In the genomic region with DNA sequence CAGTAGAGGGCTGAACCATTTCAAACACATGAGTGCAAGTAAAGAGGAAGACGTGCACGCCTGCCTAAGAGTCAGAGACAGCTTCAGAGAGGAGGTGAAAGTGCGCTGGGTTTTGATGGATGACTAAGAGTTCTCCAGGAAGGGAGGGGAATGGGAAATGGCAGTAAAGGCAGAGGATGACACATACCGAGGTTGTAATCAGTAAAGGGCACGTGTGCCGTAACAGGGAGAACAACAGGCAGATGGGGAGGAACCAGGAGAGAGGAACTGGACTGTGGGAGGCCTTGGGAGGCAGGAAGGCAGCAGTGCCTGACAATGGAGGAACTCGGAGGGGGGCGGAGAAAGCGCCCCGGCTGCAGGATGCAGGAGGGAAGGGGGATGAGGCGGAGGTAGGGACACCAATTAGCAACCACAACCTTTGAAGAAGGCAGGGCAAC, we compare ENCODE assay signal across 1 cellular context.
TF ChIP-seq lines count a peak whose summit lies in the region.

No MANE protein-coding gene starts in this region.

TF ChIP-seq in HEK293, 187 proteins besides CTCF, POLR2A, EP300 and RAD21 (continued from another document and continues in another):
- TF ChIP-seq, protein P1, sequence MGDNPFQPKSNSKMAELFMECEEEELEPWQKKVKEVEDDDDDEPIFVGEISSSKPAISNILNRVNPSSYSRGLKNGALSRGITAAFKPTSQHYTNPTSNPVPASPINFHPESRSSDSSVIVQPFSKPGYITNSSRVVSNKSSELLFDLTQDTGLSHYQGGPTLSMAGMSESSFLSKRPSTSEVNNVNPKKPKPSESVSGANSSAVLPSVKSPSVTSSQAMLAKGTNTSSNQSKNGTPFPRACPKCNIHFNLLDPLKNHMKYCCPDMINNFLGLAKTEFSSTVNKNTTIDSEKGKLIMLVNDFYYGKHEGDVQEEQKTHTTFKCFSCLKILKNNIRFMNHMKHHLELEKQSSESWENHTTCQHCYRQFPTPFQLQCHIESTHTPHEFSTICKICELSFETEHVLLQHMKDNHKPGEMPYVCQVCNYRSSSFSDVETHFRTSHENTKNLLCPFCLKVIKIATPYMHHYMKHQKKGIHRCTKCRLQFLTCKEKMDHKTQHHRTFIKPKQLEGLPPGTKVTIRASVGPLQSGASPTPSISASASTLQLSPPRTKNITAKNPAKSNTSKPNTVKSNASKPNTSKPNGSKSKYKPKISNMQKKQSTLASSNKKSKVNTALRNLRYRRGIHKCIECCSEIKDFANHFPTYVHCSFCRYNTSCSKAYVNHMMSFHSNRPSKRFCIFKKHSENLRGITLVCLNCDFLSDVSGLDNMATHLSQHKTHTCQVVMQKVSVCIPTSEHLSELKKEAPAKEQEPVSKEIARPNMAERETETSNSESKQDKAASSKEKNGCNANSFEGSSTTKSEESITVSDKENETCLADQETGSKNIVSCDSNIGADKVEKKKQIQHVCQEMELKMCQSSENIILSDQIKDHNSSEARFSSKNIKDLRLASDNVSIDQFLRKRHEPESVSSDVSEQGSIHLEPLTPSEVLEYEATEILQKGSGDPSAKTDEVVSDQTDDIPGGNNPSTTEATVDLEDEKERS (tag by site-specific recombination; IDR thresholded peaks at IDR 0.05): no peak
- TF ChIP-seq SCRT2 (tag by site-specific recombination; IDR thresholded peaks at IDR 0.05) (peak; percentile 96), ZNF121 (tag by site-specific recombination; IDR thresholded peaks at IDR 0.05) (no peak), ZNF776 (tag by site-specific recombination; IDR thresholded peaks at IDR 0.05; ENCODE audit: borderline replicate concordance) (no peak), ZNF37A (tag by site-specific recombination; IDR thresholded peaks at IDR 0.05) (no peak), ZNF155 (tag by site-specific recombination; IDR thresholded peaks at IDR 0.05) (no peak), ZFP69B (tag by site-specific recombination; IDR thresholded peaks at IDR 0.05) (no peak; the same call in 1 of the 2 replicates), SP2 (tag by site-specific recombination; IDR thresholded peaks at IDR 0.05) (peak; percentile 75), ZSCAN23 (tag by site-specific recombination; IDR thresholded peaks at IDR 0.05) (no peak), ZNF16 (tag by site-specific recombination; IDR thresholded peaks at IDR 0.05; ENCODE audit: low read depth) (no peak), ZNF670 (tag by site-specific recombination; IDR thresholded peaks at IDR 0.05; ENCODE audit: low read depth) (no peak), ZNF747 (tag by site-specific recombination; IDR thresholded peaks at IDR 0.05) (no peak), ZNF558 (tag by site-specific recombination; IDR thresholded peaks at IDR 0.05) (no peak), KLF7 (tag by site-specific recombination; IDR thresholded peaks at IDR 0.05; ENCODE audit: borderline replicate concordance) (no peak), GLI4 (tag by site-specific recombination; IDR thresholded peaks at IDR 0.05) (no peak), ZSCAN30 (tag by site-specific recombination; IDR thresholded peaks at IDR 0.05) (no peak), ZBTB1 (tag by site-specific recombination; IDR thresholded peaks at IDR 0.05) (0 out of 2 replicates have a peak, but pooled peaks have one; percentile 5), ZFP41 (tag by site-specific recombination; IDR thresholded peaks at IDR 0.05; ENCODE audit: borderline replicate concordance) (no peak), ZEB2 (tag by site-specific recombination; IDR thresholded peaks at IDR 0.05) (peak; percentile 74), ZNF501 (tag by site-specific recombination; IDR thresholded peaks at IDR 0.05) (no peak), ZNF174 (tag by site-specific recombination; IDR thresholded peaks at IDR 0.05) (no peak), ZNF624 (tag by site-specific recombination; IDR thresholded peaks at IDR 0.05) (no peak), ZNF521 (tag by site-specific recombination; IDR thresholded peaks at IDR 0.05) (no peak), PRDM1 (tag by site-specific recombination; IDR thresholded peaks at IDR 0.05) (peak; percentile 98), ZNF266 (tag by site-specific recombination; IDR thresholded peaks at IDR 0.05; ENCODE audit: low read depth) (no peak), ZNF133 (tag by site-specific recombination; IDR thresholded peaks at IDR 0.05) (no peak), TRIM28 (IDR thresholded peaks at IDR 0.05; ENCODE audit: borderline replicate concordance, low read length) (peak; percentile 57; the same call in 1 of the 2 replicates), ZNF843 (tag by site-specific recombination; IDR thresholded peaks at IDR 0.05) (no peak), YY1 (tag by site-specific recombination; IDR thresholded peaks at IDR 0.05) (no peak), ZNF473 (tag by site-specific recombination; IDR thresholded peaks at IDR 0.05) (no peak), ZNF548 (tag by site-specific recombination; IDR thresholded peaks at IDR 0.05) (no peak), ZNF623 (tag by site-specific recombination; IDR thresholded peaks at IDR 0.05) (no peak), ZNF132 (tag by site-specific recombination; IDR thresholded peaks at IDR 0.05; ENCODE audit: borderline replicate concordance) (no peak), ZNF292 (tag by site-specific recombination; IDR thresholded peaks at IDR 0.05; ENCODE audit: borderline replicate concordance, low read depth) (no peak)
- TF ChIP-seq, protein P2, sequence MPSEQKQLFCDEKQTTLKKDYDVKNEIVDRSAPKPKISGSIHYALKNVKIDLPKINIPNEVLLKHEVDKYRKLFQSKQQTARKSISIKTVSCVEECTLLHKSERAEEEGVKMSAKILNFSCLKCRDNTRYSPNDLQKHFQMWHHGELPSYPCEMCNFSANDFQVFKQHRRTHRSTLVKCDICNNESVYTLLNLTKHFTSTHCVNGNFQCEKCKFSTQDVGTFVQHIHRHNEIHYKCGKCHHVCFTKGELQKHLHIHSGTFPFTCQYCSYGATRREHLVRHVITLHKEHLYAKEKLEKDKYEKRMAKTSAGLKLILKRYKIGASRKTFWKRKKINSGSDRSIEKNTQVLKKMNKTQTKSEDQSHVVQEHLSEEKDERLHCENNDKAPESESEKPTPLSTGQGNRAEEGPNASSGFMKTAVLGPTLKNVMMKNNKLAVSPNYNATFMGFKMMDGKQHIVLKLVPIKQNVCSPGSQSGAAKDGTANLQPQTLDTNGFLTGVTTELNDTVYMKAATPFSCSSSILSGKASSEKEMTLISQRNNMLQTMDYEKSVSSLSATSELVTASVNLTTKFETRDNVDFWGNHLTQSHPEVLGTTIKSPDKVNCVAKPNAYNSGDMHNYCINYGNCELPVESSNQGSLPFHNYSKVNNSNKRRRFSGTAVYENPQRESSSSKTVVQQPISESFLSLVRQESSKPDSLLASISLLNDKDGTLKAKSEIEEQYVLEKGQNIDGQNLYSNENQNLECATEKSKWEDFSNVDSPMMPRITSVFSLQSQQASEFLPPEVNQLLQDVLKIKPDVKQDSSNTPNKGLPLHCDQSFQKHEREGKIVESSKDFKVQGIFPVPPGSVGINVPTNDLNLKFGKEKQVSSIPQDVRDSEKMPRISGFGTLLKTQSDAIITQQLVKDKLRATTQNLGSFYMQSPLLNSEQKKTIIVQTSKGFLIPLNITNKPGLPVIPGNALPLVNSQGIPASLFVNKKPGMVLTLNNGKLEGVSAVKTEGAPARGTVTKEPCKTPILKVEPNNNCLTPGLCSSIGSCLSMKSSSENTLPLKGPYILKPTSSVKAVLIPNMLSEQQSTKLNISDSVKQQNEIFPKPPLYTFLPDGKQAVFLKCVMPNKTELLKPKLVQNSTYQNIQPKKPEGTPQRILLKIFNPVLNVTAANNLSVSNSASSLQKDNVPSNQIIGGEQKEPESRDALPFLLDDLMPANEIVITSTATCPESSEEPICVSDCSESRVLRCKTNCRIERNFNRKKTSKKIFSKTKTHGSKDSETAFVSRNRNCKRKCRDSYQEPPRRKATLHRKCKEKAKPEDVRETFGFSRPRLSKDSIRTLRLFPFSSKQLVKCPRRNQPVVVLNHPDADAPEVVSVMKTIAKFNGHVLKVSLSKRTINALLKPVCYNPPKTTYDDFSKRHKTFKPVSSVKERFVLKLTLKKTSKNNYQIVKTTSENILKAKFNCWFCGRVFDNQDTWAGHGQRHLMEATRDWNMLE (tag by site-specific recombination; conservative IDR thresholded peaks at IDR 0.05; ENCODE audit: low read depth): no peak
- TF ChIP-seq, protein P3, sequence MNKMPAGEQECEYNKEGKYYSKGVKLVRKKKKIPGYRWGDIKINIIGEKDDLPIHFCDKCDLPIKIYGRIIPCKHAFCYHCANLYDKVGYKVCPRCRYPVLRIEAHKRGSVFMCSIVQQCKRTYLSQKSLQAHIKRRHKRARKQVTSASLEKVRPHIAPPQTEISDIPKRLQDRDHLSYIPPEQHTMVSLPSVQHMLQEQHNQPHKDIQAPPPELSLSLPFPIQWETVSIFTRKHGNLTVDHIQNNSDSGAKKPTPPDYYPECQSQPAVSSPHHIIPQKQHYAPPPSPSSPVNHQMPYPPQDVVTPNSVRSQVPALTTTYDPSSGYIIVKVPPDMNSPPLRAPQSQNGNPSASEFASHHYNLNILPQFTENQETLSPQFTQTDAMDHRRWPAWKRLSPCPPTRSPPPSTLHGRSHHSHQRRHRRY (tag by site-specific recombination; IDR thresholded peaks at IDR 0.05): no peak
- TF ChIP-seq, protein P4, sequence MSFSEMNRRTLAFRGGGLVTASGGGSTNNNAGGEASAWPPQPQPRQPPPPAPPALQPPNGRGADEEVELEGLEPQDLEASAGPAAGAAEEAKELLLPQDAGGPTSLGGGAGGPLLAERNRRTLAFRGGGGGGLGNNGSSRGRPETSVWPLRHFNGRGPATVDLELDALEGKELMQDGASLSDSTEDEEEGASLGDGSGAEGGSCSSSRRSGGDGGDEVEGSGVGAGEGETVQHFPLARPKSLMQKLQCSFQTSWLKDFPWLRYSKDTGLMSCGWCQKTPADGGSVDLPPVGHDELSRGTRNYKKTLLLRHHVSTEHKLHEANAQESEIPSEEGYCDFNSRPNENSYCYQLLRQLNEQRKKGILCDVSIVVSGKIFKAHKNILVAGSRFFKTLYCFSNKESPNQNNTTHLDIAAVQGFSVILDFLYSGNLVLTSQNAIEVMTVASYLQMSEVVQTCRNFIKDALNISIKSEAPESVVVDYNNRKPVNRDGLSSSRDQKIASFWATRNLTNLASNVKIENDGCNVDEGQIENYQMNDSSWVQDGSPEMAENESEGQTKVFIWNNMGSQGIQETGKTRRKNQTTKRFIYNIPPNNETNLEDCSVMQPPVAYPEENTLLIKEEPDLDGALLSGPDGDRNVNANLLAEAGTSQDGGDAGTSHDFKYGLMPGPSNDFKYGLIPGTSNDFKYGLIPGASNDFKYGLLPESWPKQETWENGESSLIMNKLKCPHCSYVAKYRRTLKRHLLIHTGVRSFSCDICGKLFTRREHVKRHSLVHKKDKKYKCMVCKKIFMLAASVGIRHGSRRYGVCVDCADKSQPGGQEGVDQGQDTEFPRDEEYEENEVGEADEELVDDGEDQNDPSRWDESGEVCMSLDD (tag by site-specific recombination; IDR thresholded peaks at IDR 0.05): no peak
- TF ChIP-seq, protein P5, sequence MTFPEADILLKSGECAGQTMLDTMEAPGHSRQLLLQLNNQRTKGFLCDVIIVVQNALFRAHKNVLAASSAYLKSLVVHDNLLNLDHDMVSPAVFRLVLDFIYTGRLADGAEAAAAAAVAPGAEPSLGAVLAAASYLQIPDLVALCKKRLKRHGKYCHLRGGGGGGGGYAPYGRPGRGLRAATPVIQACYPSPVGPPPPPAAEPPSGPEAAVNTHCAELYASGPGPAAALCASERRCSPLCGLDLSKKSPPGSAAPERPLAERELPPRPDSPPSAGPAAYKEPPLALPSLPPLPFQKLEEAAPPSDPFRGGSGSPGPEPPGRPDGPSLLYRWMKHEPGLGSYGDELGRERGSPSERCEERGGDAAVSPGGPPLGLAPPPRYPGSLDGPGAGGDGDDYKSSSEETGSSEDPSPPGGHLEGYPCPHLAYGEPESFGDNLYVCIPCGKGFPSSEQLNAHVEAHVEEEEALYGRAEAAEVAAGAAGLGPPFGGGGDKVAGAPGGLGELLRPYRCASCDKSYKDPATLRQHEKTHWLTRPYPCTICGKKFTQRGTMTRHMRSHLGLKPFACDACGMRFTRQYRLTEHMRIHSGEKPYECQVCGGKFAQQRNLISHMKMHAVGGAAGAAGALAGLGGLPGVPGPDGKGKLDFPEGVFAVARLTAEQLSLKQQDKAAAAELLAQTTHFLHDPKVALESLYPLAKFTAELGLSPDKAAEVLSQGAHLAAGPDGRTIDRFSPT (tag by site-specific recombination; IDR thresholded peaks at IDR 0.05): peak; percentile 62; the same call in 1 of the 2 replicates
- TF ChIP-seq, protein P6, sequence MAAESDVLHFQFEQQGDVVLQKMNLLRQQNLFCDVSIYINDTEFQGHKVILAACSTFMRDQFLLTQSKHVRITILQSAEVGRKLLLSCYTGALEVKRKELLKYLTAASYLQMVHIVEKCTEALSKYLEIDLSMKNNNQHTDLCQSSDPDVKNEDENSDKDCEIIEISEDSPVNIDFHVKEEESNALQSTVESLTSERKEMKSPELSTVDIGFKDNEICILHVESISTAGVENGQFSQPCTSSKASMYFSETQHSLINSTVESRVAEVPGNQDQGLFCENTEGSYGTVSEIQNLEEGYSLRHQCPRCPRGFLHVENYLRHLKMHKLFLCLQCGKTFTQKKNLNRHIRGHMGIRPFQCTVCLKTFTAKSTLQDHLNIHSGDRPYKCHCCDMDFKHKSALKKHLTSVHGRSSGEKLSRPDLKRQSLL (tag by site-specific recombination; IDR thresholded peaks at IDR 0.05): no peak
- TF ChIP-seq, protein P7, sequence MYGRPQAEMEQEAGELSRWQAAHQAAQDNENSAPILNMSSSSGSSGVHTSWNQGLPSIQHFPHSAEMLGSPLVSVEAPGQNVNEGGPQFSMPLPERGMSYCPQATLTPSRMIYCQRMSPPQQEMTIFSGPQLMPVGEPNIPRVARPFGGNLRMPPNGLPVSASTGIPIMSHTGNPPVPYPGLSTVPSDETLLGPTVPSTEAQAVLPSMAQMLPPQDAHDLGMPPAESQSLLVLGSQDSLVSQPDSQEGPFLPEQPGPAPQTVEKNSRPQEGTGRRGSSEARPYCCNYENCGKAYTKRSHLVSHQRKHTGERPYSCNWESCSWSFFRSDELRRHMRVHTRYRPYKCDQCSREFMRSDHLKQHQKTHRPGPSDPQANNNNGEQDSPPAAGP (tag by site-specific recombination; IDR thresholded peaks at IDR 0.05): peak; percentile 98
- TF ChIP-seq, protein P8, sequence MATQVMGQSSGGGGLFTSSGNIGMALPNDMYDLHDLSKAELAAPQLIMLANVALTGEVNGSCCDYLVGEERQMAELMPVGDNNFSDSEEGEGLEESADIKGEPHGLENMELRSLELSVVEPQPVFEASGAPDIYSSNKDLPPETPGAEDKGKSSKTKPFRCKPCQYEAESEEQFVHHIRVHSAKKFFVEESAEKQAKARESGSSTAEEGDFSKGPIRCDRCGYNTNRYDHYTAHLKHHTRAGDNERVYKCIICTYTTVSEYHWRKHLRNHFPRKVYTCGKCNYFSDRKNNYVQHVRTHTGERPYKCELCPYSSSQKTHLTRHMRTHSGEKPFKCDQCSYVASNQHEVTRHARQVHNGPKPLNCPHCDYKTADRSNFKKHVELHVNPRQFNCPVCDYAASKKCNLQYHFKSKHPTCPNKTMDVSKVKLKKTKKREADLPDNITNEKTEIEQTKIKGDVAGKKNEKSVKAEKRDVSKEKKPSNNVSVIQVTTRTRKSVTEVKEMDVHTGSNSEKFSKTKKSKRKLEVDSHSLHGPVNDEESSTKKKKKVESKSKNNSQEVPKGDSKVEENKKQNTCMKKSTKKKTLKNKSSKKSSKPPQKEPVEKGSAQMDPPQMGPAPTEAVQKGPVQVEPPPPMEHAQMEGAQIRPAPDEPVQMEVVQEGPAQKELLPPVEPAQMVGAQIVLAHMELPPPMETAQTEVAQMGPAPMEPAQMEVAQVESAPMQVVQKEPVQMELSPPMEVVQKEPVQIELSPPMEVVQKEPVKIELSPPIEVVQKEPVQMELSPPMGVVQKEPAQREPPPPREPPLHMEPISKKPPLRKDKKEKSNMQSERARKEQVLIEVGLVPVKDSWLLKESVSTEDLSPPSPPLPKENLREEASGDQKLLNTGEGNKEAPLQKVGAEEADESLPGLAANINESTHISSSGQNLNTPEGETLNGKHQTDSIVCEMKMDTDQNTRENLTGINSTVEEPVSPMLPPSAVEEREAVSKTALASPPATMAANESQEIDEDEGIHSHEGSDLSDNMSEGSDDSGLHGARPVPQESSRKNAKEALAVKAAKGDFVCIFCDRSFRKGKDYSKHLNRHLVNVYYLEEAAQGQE (tag by site-specific recombination; IDR thresholded peaks at IDR 0.05): no peak
